8 cellular contexts compared by ENCODE assay signal in the genomic region with DNA sequence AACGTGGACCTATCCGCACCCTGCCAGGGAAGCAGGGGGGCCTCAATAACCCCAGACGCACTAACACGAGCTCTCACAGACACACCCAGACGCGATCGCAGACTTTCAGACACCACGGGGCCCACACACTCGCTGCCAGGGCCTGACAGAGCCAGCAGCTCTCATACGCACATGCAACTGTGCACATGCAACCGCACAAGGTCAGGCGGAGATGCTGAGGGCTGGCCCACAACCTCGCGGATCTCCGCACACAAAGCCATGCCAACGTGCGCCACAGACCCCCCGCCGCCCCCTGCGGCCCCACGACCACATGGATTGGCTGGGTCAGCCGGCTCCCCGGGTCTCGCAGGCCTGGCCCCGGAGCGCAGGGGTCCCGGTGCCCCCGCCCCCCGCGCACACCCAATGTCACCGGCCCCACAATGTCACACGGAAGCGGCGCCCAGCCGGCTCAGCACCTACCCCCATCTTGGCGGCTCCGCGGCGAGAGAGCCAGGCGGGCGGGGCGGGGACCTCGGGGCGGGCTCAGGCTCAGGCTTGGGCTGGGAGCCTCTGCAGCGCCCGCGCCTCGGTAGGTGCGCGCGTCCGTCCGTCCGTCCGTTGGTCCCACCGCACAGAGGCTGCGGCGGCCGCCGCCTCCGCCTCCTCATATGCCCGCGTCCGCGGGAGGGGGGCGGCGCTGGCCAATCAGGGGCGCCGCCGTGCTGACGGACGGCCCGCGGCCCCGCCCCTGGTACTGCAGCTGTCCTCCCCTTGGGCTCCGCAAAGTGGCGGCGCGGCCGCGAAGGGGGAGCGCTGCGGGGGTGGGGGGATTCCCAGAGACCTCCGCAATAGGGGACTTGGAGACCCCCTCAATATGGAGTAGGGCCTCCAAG. TPM values are rescaled to one million over a fixed set of nuclear protein-coding genes. Genes with fewer than 3 reads are reported as not detected.
DNase-seq lines count a peak whose midpoint lies in the region; ATAC-seq lines count a peak whose summit lies in the region.

TSS of gene ATP1A3 (minus strand) at position 619 of the 872 bp plus-strand sequence. CDS start at position 465, 154 bp downstream.

- H3K4me1 ChIP-seq in GM23248 (ENCODE audit: insufficient read depth) (no peaks in the 10 kb centered on the region), mesenchymal stem cell (ENCODE audit: control insufficient read depth, insufficient read depth, low read depth, low read length) (peaks cover 16% of the 10 kb centered on the region)

- H2BK12ac ChIP-seq in mesenchymal stem cell (ENCODE audit: low read length in 2 of 2): no peak within 1 kb of the TSS

- no peaks in the 10 kb centered on the region for H3K9me2 ChIP-seq in GM23248 (ENCODE audit: insufficient read depth)

- H3K79me1 ChIP-seq in mesenchymal stem cell (replicated peaks; ENCODE audit: low read length, poor library complexity, severe bottlenecking): no peaks in the 10 kb centered on the region

- H3F3A ChIP-seq in GM23248 (ENCODE audit: insufficient read depth): no peaks in the 10 kb centered on the region

- H3K4ac ChIP-seq in mesenchymal stem cell (ENCODE audit: low read depth in 1 of 2, low read length in 2 of 2): no peak within 1 kb of the TSS

- H3K79me2 ChIP-seq in GM23248 (ENCODE audit: insufficient read depth): no peaks in the 10 kb centered on the region

- no peak for ATAC-seq in GM19351 (IDR thresholded peaks at IDR 0.05; ENCODE audit: unreplicated experiment)

- H3K36me3 ChIP-seq in GM23248 (ENCODE audit: low read depth) (no peaks in the 10 kb centered on the region), mesenchymal stem cell (ENCODE audit: control insufficient read depth in 1 of 2, insufficient read depth in 2 of 2, low read depth in 1 of 2, low read length in 2 of 2) (no peaks in the 10 kb centered on the region)

- H3K4me2 ChIP-seq in GM23248 (ENCODE audit: unreplicated experiment) (peak within 1 kb of the TSS; percentile 71), mesenchymal stem cell (ENCODE audit: low read length, poor library complexity, severe bottlenecking) (peak within 1 kb of the TSS; percentile 75)

- no peak within 1 kb of the TSS for H3K14ac ChIP-seq in mesenchymal stem cell (ENCODE audit: low read length in 2 of 2)

- DNase-seq in AG08396 (ENCODE audit: low spot score): peak; percentile 96
- peak; percentile 81 for DNase-seq in GM23248
- DNase-seq in NCI-H524 (lab: John Stamatoyannopoulos, UW): peak; percentile 70 to 90
- DNase-seq in activated CD4-positive, alpha-beta T cell treated with anti-CD3 and anti-CD28 coated beads, Interleukin-2, amount 50 U/mL, for 4 hours: peak; percentile 32 to 42
- DNase-seq in effector CD8-positive, alpha-beta T cell (lab: John Stamatoyannopoulos, UW): peak; percentile 46
- DNase-seq in mesenchymal stem cell: peak; percentile 33
- DNase-seq in stimulated activated CD8-positive, alpha-beta memory T cell treated with anti-CD3 and anti-CD28 coated beads, Interleukin-2, amount 100 ng/mL, for 48 hours (ENCODE audit: low read depth in 2 of 2): peak; percentile 40 to 54

- H3K23ac ChIP-seq in mesenchymal stem cell (ENCODE audit: low read length in 2 of 2): no peak within 1 kb of the TSS

- no peak within 1 kb of the TSS for H2BK120ac ChIP-seq in mesenchymal stem cell (ENCODE audit: low read depth, low read length)

- in situ Hi-C loops in GM23248 (cut with MboI): no loop called here

- H2BK5ac ChIP-seq in mesenchymal stem cell (ENCODE audit: low read depth, low read length, poor library complexity, severe bottlenecking): no peak within 1 kb of the TSS

- H3K27me3 ChIP-seq in GM23248 (replicated peaks; ENCODE audit: insufficient read depth): peaks cover 17% of the 10 kb centered on the region
- peaks cover 68 to 78% of the 10 kb centered on the region in 2 experiments for H3K27me3 ChIP-seq in mesenchymal stem cell (ENCODE audit: control insufficient read depth in 1 of 2, insufficient read depth in 1 of 2, low read length in 2 of 2)

- no peak within 1 kb of the TSS for H2AK5ac ChIP-seq in mesenchymal stem cell (ENCODE audit: low read length, severe bottlenecking)

- H3K4me3 ChIP-seq in GM23248: peak within 1 kb of the TSS; percentile 68
- H3K4me3 ChIP-seq in mesenchymal stem cell (ENCODE audit: insufficient read depth in 1 of 2, low read depth in 1 of 2, low read length in 2 of 2): peak within 1 kb of the TSS; percentile 38 to 49

- no peak within 1 kb of the TSS for H4K8ac ChIP-seq in mesenchymal stem cell (ENCODE audit: low read length)

- H3K9me3 ChIP-seq in GM23248 (ENCODE audit: low read depth) (no peaks in the 10 kb centered on the region), mesenchymal stem cell (ENCODE audit: control insufficient read depth, low read length) (no peaks in the 10 kb centered on the region)

- H3K9ac ChIP-seq in GM23248 (peak within 1 kb of the TSS; percentile 65), mesenchymal stem cell (ENCODE audit: low read length) (no peak within 1 kb of the TSS)

- no peak within 1 kb of the TSS for H2BK15ac ChIP-seq in mesenchymal stem cell (ENCODE audit: low read depth, poor library complexity, severe bottlenecking)

- 2 to 7% methylated on average over 35 to 69 of the region's 84 CpGs for WGBS in GM23248 (ENCODE audit: low coverage in 1 of 2, low lambda C conversion rate in 2 of 2, missing lambda C conversion rate in 2 of 2), 2 experiments
- WGBS in mesenchymal stem cell: 2% methylated on average over 71 of the region's 84 CpGs

- H4K20me1 ChIP-seq in GM23248 (ENCODE audit: insufficient read depth): no peaks in the 10 kb centered on the region

- H3K18ac ChIP-seq in mesenchymal stem cell (ENCODE audit: low read depth in 1 of 2, low read length in 2 of 2): no peak within 1 kb of the TSS

- no peak within 1 kb of the TSS for H4K91ac ChIP-seq in mesenchymal stem cell (ENCODE audit: low read length)

- H2AFZ ChIP-seq in GM23248 (peak within 1 kb of the TSS; percentile 74), mesenchymal stem cell (ENCODE audit: low read depth, low read length) (no peak within 1 kb of the TSS)

- H3K27ac ChIP-seq in GM23248 (no peak within 1 kb of the TSS), mesenchymal stem cell (ENCODE audit: low read length, poor library complexity, severe bottlenecking) (no peak within 1 kb of the TSS)

RNA-seq across cellular contexts. Expression of gene ATP1A3, which starts in this region (rescaled TPM):
- 0.11 and 0.63 TPM in 2 replicates for total RNA-seq in GM23248 (2014; rRNA removed; shearing (Covaris generic))
- 0.34 and 0.36 TPM in 2 replicates for polyA plus RNA-seq in GM23248 (2016; fragmentation: Nextera tagmentation; extraction: Ambion mirVana)
- polyA plus RNA-seq in mesenchymal stem cell (2013, experiment 1 of 2): 0.08 TPM
- polyA plus RNA-seq in mesenchymal stem cell (2013, experiment 2 of 2): 0.11 TPM

Comparison
In these comparisons a context has a peak if more than half of its experiments do, and no peak if none do; other contexts are left out.
1. Peak in DNase-seq, H3K4me3 ChIP-seq, H3K9ac ChIP-seq and H3K4me2 ChIP-seq in GM23248; RNA of the gene not detected or under 1 TPM.
2. DNase-seq: peak in every context shown above with its lines; median percentile 96 in AG08396; 81 in GM23248; 80 in NCI-H524; 47 in stimulated activated CD8-positive, alpha-beta memory T cell treated with anti-CD3 and anti-CD28 coated beads, Interleukin-2, amount 100 ng/mL, for 48 hours; 46 in effector CD8-positive, alpha-beta T cell; 37 in activated CD4-positive, alpha-beta T cell treated with anti-CD3 and anti-CD28 coated beads, Interleukin-2, amount 50 U/mL, for 4 hours; 33 in mesenchymal stem cell.